Comparison of ENCODE assay signal across 25 cellular contexts in the genomic region with DNA sequence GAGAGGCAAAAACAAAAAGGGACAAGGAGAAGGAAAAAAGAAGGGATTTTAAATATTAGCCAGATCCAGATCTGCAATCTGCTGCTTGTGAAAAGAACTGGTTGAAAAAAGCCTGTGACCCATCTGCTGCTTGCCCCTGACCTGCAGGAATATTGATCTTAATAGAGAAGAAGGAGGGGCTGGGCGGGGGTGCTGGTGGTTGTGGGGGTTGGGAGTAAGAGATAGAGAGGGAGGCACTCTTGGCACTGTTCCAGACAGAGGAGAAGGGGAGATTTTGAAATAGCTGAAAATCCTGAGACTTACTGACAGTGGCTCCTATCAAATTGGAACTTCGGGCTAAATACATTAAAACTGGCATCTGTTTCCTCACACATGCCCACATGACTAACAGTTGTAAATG. TPM values are rescaled to one million over a fixed set of nuclear protein-coding genes. Genes with fewer than 3 reads are reported as not detected.
DNase-seq lines count a peak whose midpoint lies in the region; ATAC-seq, FAIRE-seq and TF ChIP-seq lines count a peak whose summit lies in the region.
"Had no signal": no experiment of that assay in that cellular context is flagged by ENCODE, and none has a peak within 500 bp of the region (broad histone marks: within the 10 kb centered on the region; RNA-seq: fewer than 3 reads in every experiment).

No MANE protein-coding gene starts in this region.

- H3K79me2 ChIP-seq in K562 (ENCODE audit: control insufficient read depth, insufficient read depth, low read length): no peaks in the 10 kb centered on the region
- peaks cover 63% of the 10 kb centered on the region for H3K79me2 ChIP-seq in neural cell (replicated peaks; ENCODE audit: insufficient read depth, low read length)

- H3K9me2 ChIP-seq in neural cell (ENCODE audit: insufficient read depth, low read length): no peaks in the 10 kb centered on the region

- FAIRE-seq in K562 (lab: Jason Lieb, UNC): no peak
- FAIRE-seq: GM12891, H54 had no signal

- TF ChIP-seq POLR2A in K562 (conservative IDR thresholded peaks at IDR 0.05): no peak
- no peak for TF ChIP-seq POLR2A in adrenal gland (IDR thresholded peaks at IDR 0.05)
- TF ChIP-seq POLR2A in breast epithelium (IDR thresholded peaks at IDR 0.05): no peak

- H3K9me3 ChIP-seq in K562 (replicated peaks; ENCODE audit: control insufficient read depth, insufficient read depth, low read depth, low read length): no peaks in the 10 kb centered on the region
- no peaks in the 10 kb centered on the region for H3K9me3 ChIP-seq in neural cell (ENCODE audit: low read length)
- no peaks in the 10 kb centered on the region for H3K9me3 ChIP-seq in adrenal gland (replicated peaks in 1 of 3)
- no peaks in the 10 kb centered on the region for H3K9me3 ChIP-seq in breast epithelium
- H3K9me3 ChIP-seq: body of pancreas, ovary, stomach, tibial artery had no signal

- CTCF ChIA-PET in K562 (lab: Yijun Ruan, JAX; ENCODE audit: low intra/inter-chr PET ratio): no interaction called here

- no peaks in the 10 kb centered on the region for H4K20me1 ChIP-seq in K562 (replicated peaks; ENCODE audit: control insufficient read depth, insufficient read depth, low read length)
- H4K20me1 ChIP-seq in neural cell (ENCODE audit: insufficient read depth): no peaks in the 10 kb centered on the region

- 0% methylated on average over 2 of the region's 2 CpGs for WGBS in K562 (ENCODE audit: insufficient coverage, low coverage, missing lambda C conversion rate)
- 0 to 24% (median 19%) methylated on average over 2 of the region's 2 CpGs for WGBS in adrenal gland, 4 donors

- H3F3A ChIP-seq in neural cell (ENCODE audit: insufficient read depth, low read length, poor library complexity, severe bottlenecking): no peaks in the 10 kb centered on the region

- TF ChIP-seq RAD21 in K562 (CRISPR knock-in tag; conservative IDR thresholded peaks at IDR 0.05 in 1 of 2, IDR thresholded peaks at IDR 0.05 in 1 of 2) (no peak), neural cell (conservative IDR thresholded peaks at IDR 0.05) (no peak)

- no peak overlapping the region for H3K4me3 ChIP-seq in K562
- peak overlapping the region; percentile 82 for H3K4me3 ChIP-seq in neural cell (ENCODE audit: low read length)
- H3K4me3 ChIP-seq in coronary artery: no peak overlapping the region
- H3K4me3 ChIP-seq in adrenal gland: no peak overlapping the region
- H3K4me3 ChIP-seq in breast epithelium: no peak overlapping the region
- H3K4me3 ChIP-seq: body of pancreas, ovary, skin epidermis, stomach, tibial artery had no signal

- no peak for ATAC-seq in K562
- ATAC-seq: activated T-cell treated with anti-CD3 and anti-CD28 coated beads, Interleukin-2, amount 50 U/mL, for 4 hours; body of pancreas had no signal

- H3K4me1 ChIP-seq in K562 (replicated peaks in 1 of 2; ENCODE audit: control insufficient read depth in 2 of 2, insufficient read depth in 2 of 2, low read length in 2 of 2) (no peaks in the 10 kb centered on the region), adrenal gland (replicated peaks in 1 of 2) (no peaks in the 10 kb centered on the region), breast epithelium (no peaks in the 10 kb centered on the region)
- H3K4me1 ChIP-seq: body of pancreas, stomach, tibial artery had no signal

- H2AFZ ChIP-seq in K562 (ENCODE audit: low read depth, low read length): no peak overlapping the region
- H2AFZ ChIP-seq in neural cell (ENCODE audit: low read depth, low read length): no peak overlapping the region

- H3K9me1 ChIP-seq in K562 (ENCODE audit: control insufficient read depth, insufficient read depth, low read length): no peaks in the 10 kb centered on the region

- H3K4me2 ChIP-seq in K562 (ENCODE audit: insufficient read depth, low read length): no peak overlapping the region
- H3K4me2 ChIP-seq in neural cell (ENCODE audit: low read length): peak overlapping the region; percentile 89

- BruUV-seq in K562 (replicated peaks; lab: Mats Ljungman, UMichigan): no TSS peak

- in situ Hi-C loops in K562 (cut with MboI): no loop called here

- H3K27me3 ChIP-seq in K562 (ENCODE audit: control insufficient read depth in 2 of 2, insufficient read depth in 2 of 2, low read length in 2 of 2) (no peaks in the 10 kb centered on the region), neural cell (ENCODE audit: insufficient read depth, low read depth, low read length) (no peaks in the 10 kb centered on the region), adrenal gland (peaks cover 33% of the 10 kb centered on the region), breast epithelium (peaks cover 0 to 55% of the 10 kb centered on the region in 2 donors)
- H3K27me3 ChIP-seq: body of pancreas, ovary, tibial artery had no signal

- H3K36me3 ChIP-seq in K562 (ENCODE audit: control insufficient read depth, insufficient read depth, low read length): no peaks in the 10 kb centered on the region
- H3K36me3 ChIP-seq in neural cell (ENCODE audit: insufficient read depth, low read length): peaks cover 4% of the 10 kb centered on the region
- no peaks in the 10 kb centered on the region for H3K36me3 ChIP-seq in adrenal gland (replicated peaks in 1 of 2)
- no peaks in the 10 kb centered on the region for H3K36me3 ChIP-seq in breast epithelium
- H3K36me3 ChIP-seq: ovary, stomach, tibial artery had no signal

- no peak for TF ChIP-seq EP300 in K562 (IDR thresholded peaks at IDR 0.05; ENCODE audit: low read length)
- no peak for TF ChIP-seq EP300 in neural cell (conservative IDR thresholded peaks at IDR 0.05; ENCODE audit: poor library complexity, severe bottlenecking)

- POLR2A ChIA-PET in K562 (lab: Yijun Ruan, JAX): no interaction called here

- H3K27ac ChIP-seq in K562 (ENCODE audit: extremely low read depth, low read depth, low read length) (no peak overlapping the region), neural cell (ENCODE audit: low read length) (peak overlapping the region; percentile 100), coronary artery (no peak overlapping the region), adrenal gland (no peak overlapping the region), breast epithelium (no peak overlapping the region)
- H3K27ac ChIP-seq: 22Rv1, body of pancreas, epithelial cell of prostate, ovary, skin epidermis, stomach, tibial artery, VCaP had no signal

- intact Hi-C loops in K562 (cut with micrococcal nuclease): no loop called here
- intact Hi-C loops in adrenal gland (cut with DNase I): no loop called here
- intact Hi-C loops in breast epithelium (cut with DNase I; ENCODE audit: low total_unique reads): no loop called here

- H3K9ac ChIP-seq in K562 (ENCODE audit: insufficient read depth in 1 of 2, low read depth in 2 of 2, low read length in 2 of 2) (no peak overlapping the region), neural cell (ENCODE audit: low read length) (peak overlapping the region; percentile 98)

- no peak for TF ChIP-seq CTCF in K562 (IDR thresholded peaks at IDR 0.05 in 2 of 3, conservative IDR thresholded peaks at IDR 0.05 in 1 of 3; ENCODE audit: insufficient read depth in 2 of 3, low read depth in 1 of 3, low read length in 3 of 3)
- TF ChIP-seq CTCF in neural cell (IDR thresholded peaks at IDR 0.05; ENCODE audit: poor library complexity, severe bottlenecking): no peak
- TF ChIP-seq CTCF in coronary artery (IDR thresholded peaks at IDR 0.05): no peak
- no peak for TF ChIP-seq CTCF in adrenal gland (IDR thresholded peaks at IDR 0.05)
- no peak for TF ChIP-seq CTCF in breast epithelium (IDR thresholded peaks at IDR 0.05)

- DNase-seq in DMS 273 (lab: John Stamatoyannopoulos, UW; ENCODE audit: unreplicated experiment) (peak; percentile 12), DMS 273 treated with DMSO at 0.1 percent for 48 hours (lab: John Stamatoyannopoulos, UW) (no peak), NCI-H2227 treated with DMSO at 0.1 percent for 48 hours (lab: John Stamatoyannopoulos, UW) (peak; percentile 85), K562 (ENCODE audit: extremely low read depth in 1 of 4, low spot score in 3 of 4) (no peak), coronary artery (ENCODE audit: low spot score) (no peak), adrenal gland (no peak), breast epithelium (ENCODE audit: low spot score in 2 of 2) (no peak)
- DNase-seq: activated CD4-positive, alpha-beta T cell treated with anti-CD3 and anti-CD28 coated beads, Interleukin-2, amount 10 ng/mL, durations not matched to agents 7 days and 5 days; activated naive CD4-positive, alpha-beta T cell; activated T-cell treated with anti-CD3 and anti-CD28 coated beads, Interleukin-2, amount 50 U/mL, for 4 hours; body of pancreas; CD4-positive, CD25-positive, alpha-beta regulatory T cell; naive B cell; ovary; stomach; tibial artery had no signal

TF ChIP-seq in K562, 482 proteins besides CTCF, POLR2A, EP300 and RAD21 (continues in another document):
- TF ChIP-seq NFIC (IDR thresholded peaks at IDR 0.05): peak; percentile 33; the same call in 1 of the 2 replicates

RNA-seq across cellular contexts. Expression of gene DCX, which starts 1.5 kb away (rescaled TPM):
- not detected in 2 replicates for total RNA-seq in K562 (2011; cell fraction: chromatin; rRNA removed; ENCODE audit: low replicate concordance)
- total RNA-seq in K562 (2011; cell fraction: nucleolus; rRNA removed): not detected in 2 replicates
- total RNA-seq in K562 (2011; cell fraction: nucleoplasm; rRNA removed): not detected in 2 replicates
- total RNA-seq in K562 (2014; rRNA removed) (not detected in 2 replicates), K562 (2014; rRNA removed; fragmentation: Illumina TruSeq; extraction: Trizol) (not detected in 2 replicates), K562 (2015; rRNA removed; fragmentation: Illumina TruSeq; extraction: Trizol) (not detected in 2 replicates), K562 (2021) (not detected in 2 replicates), adrenal gland (under 1 TPM in 3 of 8 donors, not detected in 5; 0.04 to 0.98 (median 0.28) TPM), breast epithelium (under 1 TPM in 2 of 3 donors, not detected in 1; 0.33 to 0.44 TPM)
- polyA plus RNA-seq in K562 (2011; rRNA removed) (not detected in 2 replicates), K562 (2014; fragmentation: Illumina TruSeq; extraction: Trizol) (not detected in 2 replicates), K562 (2014; fragmentation: Nextera tagmentation; extraction: Ambion mirVana) (not detected), K562 (2014; rRNA removed) (not detected in 2 replicates), neural cell (180 and 206 TPM in 2 replicates), adrenal gland (under 1 TPM; 0.07 to 0.24 (median 0.08) TPM)
- not detected in 2 replicates for polyA plus RNA-seq in K562 (2011; cell fraction: cytosol; rRNA removed)
- not detected in 2 replicates for polyA plus RNA-seq in K562 (2011; cell fraction: nucleus; rRNA removed)
- polyA plus RNA-seq in K562 (2012): not detected in 2 replicates
- not detected in 2 replicates for polyA minus RNA-seq in K562 (2011; rRNA and poly(A)+ RNA removed)
- not detected in 2 replicates for polyA minus RNA-seq in K562 (2011; cell fraction: cytosol; rRNA and poly(A)+ RNA removed)
- not detected in 2 replicates for polyA minus RNA-seq in K562 (2011; cell fraction: nucleus; rRNA and poly(A)+ RNA removed)
- 745 and 1,009 TPM in 2 replicates for polyA minus RNA-seq in neural cell
- total RNA-seq: activated CD4-positive, alpha-beta T cell treated with anti-CD3 and anti-CD28 coated beads, Interleukin-2, amount 10 ng/mL, durations not matched to agents 7 days and 5 days; activated T-cell treated with anti-CD3 and anti-CD28 coated beads, Interleukin-2, amount 50 U/mL, for 4 hours; CD4-positive, CD25-positive, alpha-beta regulatory T cell; kidney epithelial cell; OCI-LY7 had no signal
- polyA plus RNA-seq: CD4-positive, CD25-positive, alpha-beta regulatory T cell had no signal

Comparison
In these comparisons a context has a peak if more than half of its experiments do, and no peak if none do; other contexts are left out.
1. DNase-seq: peak in DMS 273 (single experiment) and NCI-H2227 treated with DMSO at 0.1 percent for 48 hours (single experiment); none in DMS 273 treated with DMSO at 0.1 percent for 48 hours (single experiment), K562 (0 of 4), coronary artery (single experiment), adrenal gland (0 of 7) and breast epithelium (0 of 2).